Comparison of ENCODE assay signal across 8 cellular contexts in genomic region chr11:57515332-57516060, GRCh38. TPM values are rescaled to one million over a fixed set of nuclear protein-coding genes. Genes with fewer than 3 reads are reported as not detected.
DNase-seq lines count a peak whose midpoint lies in the region; ATAC-seq and TF ChIP-seq lines count a peak whose summit lies in the region.

SLC43A1 (minus strand) TSS chr11:57515702; CDS start chr11:57514111, 1,591 bp downstream.

- H3K27ac ChIP-seq in foreskin keratinocyte (no peak within 1 kb of the TSS), ovary (peak within 1 kb of the TSS; percentile 73 to 75)

- peaks cover 9% of the 10 kb centered on the region for H3K27me3 ChIP-seq in foreskin keratinocyte
- no peaks in the 10 kb centered on the region for H3K27me3 ChIP-seq in ovary

- TF ChIP-seq EP300 in ovary (IDR thresholded peaks at IDR 0.05): no peak

- peak within 1 kb of the TSS; percentile 97 for H3K4me3 Mint-ChIP-seq in HFFc6
- H3K4me3 Mint-ChIP-seq in activated T-cell treated with anti-CD3 and anti-CD28 coated beads, Interleukin-2, amount 50 U/mL, for 24 hours: peak within 1 kb of the TSS; percentile 94

- H3K4me1 Mint-ChIP-seq in HFFc6 (ENCODE audit: low read depth): no peaks in the 10 kb centered on the region
- H3K4me1 Mint-ChIP-seq in activated T-cell treated with anti-CD3 and anti-CD28 coated beads, Interleukin-2, amount 50 U/mL, for 24 hours (ENCODE audit: low read depth): peaks cover 32% of the 10 kb centered on the region

- intact Hi-C loops in ovary (cut with DNase I): no loop called here

- WGBS in ovary, 3 donors: 0% methylated on average over 65 to 66 of the region's 66 CpGs

- no peaks in the 10 kb centered on the region for H3K9me3 Mint-ChIP-seq in HFFc6
- no peaks in the 10 kb centered on the region for H3K9me3 Mint-ChIP-seq in activated T-cell treated with anti-CD3 and anti-CD28 coated beads, Interleukin-2, amount 50 U/mL, for 24 hours

- TF ChIP-seq CTCF in HFFc6 (IDR thresholded peaks at IDR 0.05) (no peak), foreskin keratinocyte (conservative IDR thresholded peaks at IDR 0.05) (peak; percentile 16), ovary (IDR thresholded peaks at IDR 0.05) (no peak)

- H3K4me3 ChIP-seq in ovary: peak within 1 kb of the TSS; percentile 91

- no peaks in the 10 kb centered on the region for H3K9me3 ChIP-seq in ovary

- H3K36me3 Mint-ChIP-seq in HFFc6 (ENCODE audit: low read depth): no peaks in the 10 kb centered on the region
- H3K36me3 Mint-ChIP-seq in activated T-cell treated with anti-CD3 and anti-CD28 coated beads, Interleukin-2, amount 50 U/mL, for 24 hours (ENCODE audit: low read depth): peaks cover 27% of the 10 kb centered on the region

- no peak for TF ChIP-seq POLR2A in ovary (IDR thresholded peaks at IDR 0.05)

- peak within 1 kb of the TSS; percentile 53 for H3K27ac Mint-ChIP-seq in HFFc6
- H3K27ac Mint-ChIP-seq in activated T-cell treated with anti-CD3 and anti-CD28 coated beads, Interleukin-2, amount 50 U/mL, for 24 hours: peak within 1 kb of the TSS; percentile 96

- no peaks in the 10 kb centered on the region for H3K27me3 Mint-ChIP-seq in HFFc6 (ENCODE audit: insufficient read depth)
- no peaks in the 10 kb centered on the region for H3K27me3 Mint-ChIP-seq in activated T-cell treated with anti-CD3 and anti-CD28 coated beads, Interleukin-2, amount 50 U/mL, for 24 hours

- H3K4me1 ChIP-seq in foreskin keratinocyte (no peaks in the 10 kb centered on the region), ovary (ENCODE audit: insufficient read depth) (no peaks in the 10 kb centered on the region)

- ATAC-seq in foreskin keratinocyte (peak; percentile 48), HG03342 (IDR thresholded peaks at IDR 0.05; ENCODE audit: unreplicated experiment) (no peak)

- peak; percentile 40 to 45 for DNase-seq in NCI-H2081 (lab: John Stamatoyannopoulos, UW)
- DNase-seq in NCI-H2081 treated with DMSO at 0.1 percent for 48 hours (lab: John Stamatoyannopoulos, UW): no peak
- DNase-seq in HFFc6: peak; percentile 21
- peak; percentile 58 for DNase-seq in NCI-H2227 (lab: John Stamatoyannopoulos, UW; ENCODE audit: unreplicated experiment)
- DNase-seq in activated T-cell treated with anti-CD3 and anti-CD28 coated beads, Interleukin-2, amount 50 U/mL, for 24 hours: peak; percentile 70
- peak in 1 of 2 donors; percentile 38 for DNase-seq in foreskin keratinocyte
- peak; percentile 68 to 81 (median 71) for DNase-seq in ovary

- H3K36me3 ChIP-seq in ovary: no peaks in the 10 kb centered on the region

RNA-seq across cellular contexts. Expression of gene SLC43A1, which starts in this region (rescaled TPM):
- total RNA-seq in HFFc6 (2021; fragmentation: NEBNext Ultra II Directional; extraction: Animal tissue kit (Norgen Biotek cat#: 25700)): 1 to 10 TPM; 3.1 to 4.7 (median 4.3) TPM
- total RNA-seq in foreskin keratinocyte (4.3 and 6.2 TPM in 2 replicates), ovary (10 to 100 TPM; 11.5 to 23.5 (median 18.6) TPM)
- polyA plus RNA-seq in foreskin keratinocyte (3.2 and 5.4 TPM in 2 replicates), ovary (10 to 100 TPM; 14.8 to 30.4 TPM)
